In the genomic region with DNA sequence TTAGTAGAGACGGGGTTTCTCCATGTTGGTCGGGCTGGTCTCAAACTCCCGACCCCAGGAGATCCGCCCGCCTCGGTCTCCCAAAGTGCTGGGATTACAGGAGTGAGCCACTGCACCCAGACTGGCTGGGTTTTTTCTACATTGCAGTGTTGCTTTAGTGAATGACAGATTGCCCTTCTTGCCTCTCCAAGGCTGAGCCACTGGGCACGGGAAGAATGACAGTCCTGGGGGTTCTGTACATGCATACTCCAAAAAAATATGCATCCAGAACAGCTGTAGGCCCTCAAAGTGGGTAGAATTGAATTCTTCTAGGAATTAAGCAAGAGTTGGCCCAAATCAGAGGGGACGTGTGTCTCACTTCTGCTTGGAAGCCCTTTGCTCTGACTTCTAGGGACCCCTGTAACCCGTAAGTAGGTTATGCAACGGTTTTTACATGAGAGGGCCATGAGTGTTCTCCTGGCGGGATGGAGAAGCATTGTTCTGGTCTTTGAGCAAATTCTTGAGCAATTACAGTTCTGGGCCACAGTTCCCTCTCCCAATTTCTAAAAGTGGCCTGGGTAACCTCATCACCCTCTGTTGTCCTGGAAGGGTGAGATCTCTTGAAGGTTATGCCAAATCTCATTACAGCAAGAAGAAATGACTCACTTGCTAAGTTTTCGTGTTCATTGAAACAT, we compare ENCODE assay signal across 1 cellular context.
TF ChIP-seq lines count a peak whose summit lies in the region.

No MANE protein-coding gene starts in this region.

TF ChIP-seq in SK-N-SH, 30 proteins besides CTCF, POLR2A, EP300 and RAD21 (continued from another document):
- TF ChIP-seq, protein P1, sequence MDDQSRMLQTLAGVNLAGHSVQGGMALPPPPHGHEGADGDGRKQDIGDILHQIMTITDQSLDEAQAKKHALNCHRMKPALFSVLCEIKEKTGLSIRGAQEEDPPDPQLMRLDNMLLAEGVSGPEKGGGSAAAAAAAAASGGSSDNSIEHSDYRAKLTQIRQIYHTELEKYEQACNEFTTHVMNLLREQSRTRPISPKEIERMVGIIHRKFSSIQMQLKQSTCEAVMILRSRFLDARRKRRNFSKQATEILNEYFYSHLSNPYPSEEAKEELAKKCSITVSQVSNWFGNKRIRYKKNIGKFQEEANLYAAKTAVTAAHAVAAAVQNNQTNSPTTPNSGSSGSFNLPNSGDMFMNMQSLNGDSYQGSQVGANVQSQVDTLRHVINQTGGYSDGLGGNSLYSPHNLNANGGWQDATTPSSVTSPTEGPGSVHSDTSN (IDR thresholded peaks at IDR 0.05) = peak; percentile 79
- peak; percentile 63; the same call in 1 of the 2 replicates for TF ChIP-seq FOSL2 (IDR thresholded peaks at IDR 0.05; ENCODE audit: borderline replicate concordance, low read depth)
- TF ChIP-seq POLR2AphosphoS5 (IDR thresholded peaks at IDR 0.05; ENCODE audit: low read depth, low read length) = no peak
- peak; percentile 54; the same call in 1 of the 2 replicates for TF ChIP-seq NFIC (IDR thresholded peaks at IDR 0.05; ENCODE audit: borderline replicate concordance)
- no peak for TF ChIP-seq NRF1 (IDR thresholded peaks at IDR 0.05; ENCODE audit: low read depth, low read length)
- peak; percentile 48; the same call in 1 of the 2 replicates for TF ChIP-seq SIN3A (IDR thresholded peaks at IDR 0.05; ENCODE audit: borderline replicate concordance, low read depth, low read length)
- TF ChIP-seq, protein P2, sequence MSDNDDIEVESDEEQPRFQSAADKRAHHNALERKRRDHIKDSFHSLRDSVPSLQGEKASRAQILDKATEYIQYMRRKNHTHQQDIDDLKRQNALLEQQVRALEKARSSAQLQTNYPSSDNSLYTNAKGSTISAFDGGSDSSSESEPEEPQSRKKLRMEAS (IDR thresholded peaks at IDR 0.05; ENCODE audit: low read depth) = peak; percentile 23; the same call in 1 of the 2 replicates
- TF ChIP-seq RCOR1 (IDR thresholded peaks at IDR 0.05; ENCODE audit: low read length) = no peak
- peak; percentile 48; the same call in 1 of the 2 replicates for TF ChIP-seq JUND (IDR thresholded peaks at IDR 0.05)
- TF ChIP-seq GATA2 (CRISPR knock-in tag; IDR thresholded peaks at IDR 0.05) = no peak
- TF ChIP-seq MEF2A (IDR thresholded peaks at IDR 0.05; ENCODE audit: borderline replicate concordance, low read depth) = no peak; the same call in 1 of the 2 replicates
- no peak for TF ChIP-seq IRF3 (IDR thresholded peaks at IDR 0.05; ENCODE audit: low read depth, low read length)
- TF ChIP-seq TCF12 (IDR thresholded peaks at IDR 0.05) = peak; percentile 81
- 0 out of 2 replicates have a peak, but pooled peaks have one; percentile 55 for TF ChIP-seq TEAD4 (IDR thresholded peaks at IDR 0.05; ENCODE audit: borderline replicate concordance, insufficient read depth)
